In the genomic region with DNA sequence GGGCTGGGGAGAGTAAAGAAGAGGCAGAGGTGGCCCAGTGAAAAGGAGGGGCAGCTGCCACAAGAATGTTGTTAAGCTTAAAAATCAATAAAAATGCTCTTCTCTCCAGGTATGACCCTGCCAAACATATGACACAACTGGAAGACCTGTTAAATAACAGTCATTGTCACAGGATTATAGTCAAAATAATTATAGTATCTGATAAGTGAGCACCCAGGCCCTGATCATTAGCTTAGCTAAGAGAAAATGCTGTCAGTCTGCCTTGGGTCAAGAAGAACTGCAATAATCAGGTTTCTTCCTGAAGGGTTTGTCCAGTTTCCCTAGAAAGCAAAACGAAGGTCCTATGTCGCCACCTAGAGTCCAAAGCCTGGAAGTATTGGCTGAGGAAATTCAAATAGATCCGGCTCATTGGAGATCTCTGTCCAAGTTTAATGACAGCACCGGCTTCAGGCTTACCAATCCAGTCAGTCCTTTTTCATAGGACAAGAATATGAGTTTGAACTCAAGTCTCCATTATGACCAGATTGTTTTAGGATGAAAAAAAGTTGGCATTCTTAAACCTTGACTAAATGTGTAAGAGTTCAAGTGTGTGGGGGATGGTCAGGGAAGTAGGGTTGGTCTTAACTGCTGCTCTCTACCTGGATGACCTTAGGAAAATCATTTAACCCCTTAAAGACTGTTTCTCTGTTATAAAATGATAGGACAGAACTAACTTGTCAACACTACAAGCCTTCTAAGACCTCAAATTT, we compare ENCODE assay signal across 8 cellular contexts. TPM values are rescaled to one million over a fixed set of nuclear protein-coding genes. Genes with fewer than 3 reads are reported as not detected.
DNase-seq lines count a peak whose midpoint lies in the region; ATAC-seq, FAIRE-seq and TF ChIP-seq lines count a peak whose summit lies in the region.

No MANE protein-coding gene starts in this region.

- ATAC-seq in HG02884 (IDR thresholded peaks at IDR 0.05; ENCODE audit: unreplicated experiment), result peak; percentile 87
- no peak for ATAC-seq in GM21576 (IDR thresholded peaks at IDR 0.05; ENCODE audit: unreplicated experiment)

- TF ChIP-seq CTCF in AG04450 (IDR thresholded peaks at IDR 0.05; ENCODE audit: low read depth, low read length), result peak; percentile 84
- TF ChIP-seq CTCF in GM12873 (IDR thresholded peaks at IDR 0.05; ENCODE audit: insufficient read depth, low read depth, low read length, missing control alignments), result peak; percentile 86

- H3K9me3 ChIP-seq in AG04450 (ENCODE audit: control insufficient read depth, insufficient read depth, low read length), result no peaks in the 10 kb centered on the region
- H3K9me3 ChIP-seq in SK-N-MC (ENCODE audit: low read depth, low read length), result no peaks in the 10 kb centered on the region

- no peaks in the 10 kb centered on the region for H3K36me3 ChIP-seq in SK-N-MC (ENCODE audit: insufficient read depth, low read length)

- POLR2A ChIA-PET in AG04450 (lab: Yijun Ruan, JAX), result no interaction called here

- CTCF ChIA-PET in AG04450 (lab: Charles Lee), result interaction anchor here (0.6 to 3.8 kb wide), 18 partner anchors 8 to 722 kb away, joined by 3 to 63 read pairs (median 4); no protein-coding TSS in a partner anchor

- FAIRE-seq in endometrium (lab: Jason Lieb, UNC), result peak; percentile 77

- H3K27me3 ChIP-seq in AG04450 (ENCODE audit: control insufficient read depth, insufficient read depth, low read length), result no peaks in the 10 kb centered on the region

- no peak overlapping the region for H3K27ac ChIP-seq in AG04450 (ENCODE audit: low read depth, low read length)
- no peak overlapping the region for H3K27ac ChIP-seq in SK-N-MC

- DNase-seq in AG04450 (ENCODE audit: low read depth, low spot score) (peak; percentile 20), NCI-H1436 (lab: John Stamatoyannopoulos, UW) (peak; percentile 76), SK-N-MC (ENCODE audit: low read depth, low spot score) (peak; percentile 52), middle frontal gyrus (ENCODE audit: extremely low spot score, low spot score) (peak; percentile 46)

- H3K4me3 ChIP-seq in AG04450 (ENCODE audit: low read depth, low read length) (no peak overlapping the region), SK-N-MC (no peak overlapping the region)

- H3K9ac ChIP-seq in SK-N-MC (ENCODE audit: insufficient read length), result no peak overlapping the region

RNA-seq across cellular contexts. Expression of a gene that starts 22.5 kb away (rescaled TPM):
- not detected in 2 replicates for polyA plus RNA-seq in AG04450 (2011; rRNA removed)
- polyA minus RNA-seq in AG04450 (2011; rRNA and poly(A)+ RNA removed), result not detected in 2 replicates

RNA-seq across cellular contexts. Expression of a gene that starts 56.7 kb away (rescaled TPM):
- not detected in 2 replicates for polyA plus RNA-seq in AG04450 (2011; rRNA removed)
- not detected in 2 replicates for polyA minus RNA-seq in AG04450 (2011; rRNA and poly(A)+ RNA removed)

Comparison
In these comparisons a context has a peak if more than half of its experiments do, and no peak if none do; other contexts are left out.
1. DNase-seq: peak in every context shown above with its lines; median percentile 76 in NCI-H1436; 52 in SK-N-MC; 46 in middle frontal gyrus; 20 in AG04450.